ENCODE assay signal across 18 cellular contexts in the genomic region with DNA sequence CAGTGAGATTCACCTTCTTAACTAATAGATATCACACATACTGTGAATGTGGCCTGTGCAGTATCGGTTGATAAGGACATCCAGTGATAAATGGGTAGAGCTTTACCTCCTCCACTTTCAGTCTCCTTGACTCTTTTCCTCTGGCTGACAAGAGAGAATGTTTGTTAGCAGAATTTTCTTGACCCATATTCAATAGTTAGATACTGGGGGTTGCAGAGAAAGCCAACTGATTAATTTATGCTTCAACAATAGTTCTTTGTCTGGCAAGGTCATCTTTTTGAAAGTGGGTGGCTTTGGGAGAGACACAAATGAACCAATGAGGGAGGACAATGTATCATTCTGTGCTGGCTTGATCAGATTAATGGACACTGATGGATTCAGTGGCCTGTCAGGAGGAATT. TPM values are rescaled to one million over a fixed set of nuclear protein-coding genes. Genes with fewer than 3 reads are reported as not detected.
"Had no signal": no experiment of that assay in that cellular context is flagged by ENCODE, and none has a peak within 500 bp of the region (broad histone marks: within the 10 kb centered on the region; RNA-seq: fewer than 3 reads in every experiment).

No MANE protein-coding gene starts in this region.

- H3K9me3 ChIP-seq: breast epithelium, mucosa of descending colon, tibial artery had no signal

- H3K27ac ChIP-seq: breast epithelium, tibial artery had no signal

- H3K27ac Mint-ChIP-seq: activated CD4-positive, alpha-beta memory T cell treated with anti-CD3 and anti-CD28 coated beads for 36 hours; activated naive CD8-positive, alpha-beta T cell treated with anti-CD3 and anti-CD28 coated beads for 36 hours; nephron progenitor cell had no signal

- H3K4me3 Mint-ChIP-seq: activated CD4-positive, alpha-beta memory T cell treated with anti-CD3 and anti-CD28 coated beads for 36 hours; activated naive CD8-positive, alpha-beta T cell treated with anti-CD3 and anti-CD28 coated beads for 36 hours; nephron progenitor cell had no signal

- H3K4me1 ChIP-seq: breast epithelium had no signal

- H3K9me3 Mint-ChIP-seq: activated CD4-positive, alpha-beta memory T cell treated with anti-CD3 and anti-CD28 coated beads for 36 hours; activated naive CD8-positive, alpha-beta T cell treated with anti-CD3 and anti-CD28 coated beads for 36 hours had no signal

- H3K4me1 Mint-ChIP-seq: activated naive CD8-positive, alpha-beta T cell treated with anti-CD3 and anti-CD28 coated beads for 36 hours had no signal

- DNase-seq: activated CD4-positive, alpha-beta memory T cell treated with anti-CD3 and anti-CD28 coated beads for 36 hours; activated CD4-positive, alpha-beta T cell treated with anti-CD3 and anti-CD28 coated beads for 48 hours; activated naive CD4-positive, alpha-beta T cell treated with Interleukin-2 at 50 U/mL for 16 hours; activated naive CD8-positive, alpha-beta T cell treated with anti-CD3 and anti-CD28 coated beads for 36 hours; activated T-cell treated with anti-CD3 and anti-CD28 coated beads, Interleukin-2, amount 50 U/mL, for 48 hours; effector CD4-positive, alpha-beta T cell; foreskin fibroblast; left ventricle myocardium superior; mammary epithelial cell; mucosa of descending colon; nephron progenitor cell; posterior cingulate gyrus; stimulated activated CD4-positive, alpha-beta T cell treated with anti-CD3 and anti-CD28 coated beads, Interleukin-4, amount 100 ng/mL, for 1 hour; stimulated activated naive CD4-positive, alpha-beta T cell; tibial artery had no signal

- H3K4me3 ChIP-seq: breast epithelium, mucosa of descending colon, tibial artery had no signal

- H3K36me3 Mint-ChIP-seq: activated CD4-positive, alpha-beta memory T cell treated with anti-CD3 and anti-CD28 coated beads for 36 hours; activated naive CD8-positive, alpha-beta T cell treated with anti-CD3 and anti-CD28 coated beads for 36 hours had no signal

- H3K27me3 Mint-ChIP-seq: activated CD4-positive, alpha-beta memory T cell treated with anti-CD3 and anti-CD28 coated beads for 36 hours; activated naive CD8-positive, alpha-beta T cell treated with anti-CD3 and anti-CD28 coated beads for 36 hours had no signal

- H3K36me3 ChIP-seq: breast epithelium, tibial artery had no signal

- H3K27me3 ChIP-seq: breast epithelium, tibial artery had no signal

RNA-seq across cellular contexts. Expression of a gene that starts 30.3 kb away (rescaled TPM):
- total RNA-seq: epithelial cell of proximal tubule; left ventricle myocardium superior; T-helper 2 cell treated with Interferon-gamma antibody and Interleukin-4, amounts not matched to agents 100 ng/mL and 5 ng/mL, for 36 hours had no signal
